Comparison of ENCODE assay signal across 1 cellular context in the genomic region with DNA sequence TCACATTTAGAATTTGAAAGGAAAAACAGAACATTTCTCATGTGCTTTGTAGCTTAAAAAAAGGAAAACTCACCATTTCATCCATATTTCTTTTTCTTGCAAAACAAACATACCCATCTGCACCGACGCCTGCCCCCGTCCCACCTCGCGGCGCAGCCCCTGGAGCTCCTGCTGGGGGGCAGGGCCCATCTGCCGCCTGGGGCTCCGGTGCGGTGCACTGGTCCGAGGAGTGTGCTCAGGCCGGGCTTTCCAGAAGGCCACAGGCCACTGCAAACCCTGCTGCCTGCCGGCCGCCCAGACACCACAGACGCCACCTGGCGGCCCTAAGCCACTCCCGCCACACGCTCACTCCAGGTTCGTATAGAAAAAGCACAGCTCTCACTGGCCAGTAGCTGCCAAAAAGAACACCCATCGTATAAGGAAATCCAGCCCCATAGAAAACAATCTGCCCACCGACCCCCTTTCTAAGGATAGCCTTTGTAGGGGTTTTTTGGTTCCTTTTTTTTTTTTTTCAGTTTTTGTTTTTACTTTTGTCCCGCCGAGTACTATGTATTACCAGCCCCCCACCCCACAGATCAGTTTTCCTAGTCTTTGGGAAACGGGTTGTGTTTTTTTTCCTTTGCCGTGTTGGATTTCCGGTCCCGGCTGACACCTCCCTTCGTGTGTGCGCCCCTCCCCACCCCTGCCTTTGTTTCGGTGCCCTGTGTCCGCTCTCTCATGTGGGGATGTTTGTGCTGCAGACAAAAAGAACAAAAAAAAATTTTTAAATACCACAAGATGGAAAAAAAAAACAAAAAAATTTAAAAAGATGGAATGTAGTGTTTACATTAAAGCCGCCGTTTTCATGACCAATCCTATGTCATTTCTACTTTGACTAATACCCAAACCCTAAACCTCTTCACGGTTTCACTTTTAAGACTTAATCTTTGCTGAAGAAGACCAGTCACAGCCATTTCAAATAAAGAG.
TF ChIP-seq lines count a peak whose summit lies in the region.

No MANE protein-coding gene starts in this region.

TF ChIP-seq in GM12878, 131 proteins besides CTCF, POLR2A, EP300 and RAD21 (continued from another document and continues in another):
- no peak for TF ChIP-seq ZBTB4 (CRISPR knock-in tag; IDR thresholded peaks at IDR 0.05)
- TF ChIP-seq, protein P1, sequence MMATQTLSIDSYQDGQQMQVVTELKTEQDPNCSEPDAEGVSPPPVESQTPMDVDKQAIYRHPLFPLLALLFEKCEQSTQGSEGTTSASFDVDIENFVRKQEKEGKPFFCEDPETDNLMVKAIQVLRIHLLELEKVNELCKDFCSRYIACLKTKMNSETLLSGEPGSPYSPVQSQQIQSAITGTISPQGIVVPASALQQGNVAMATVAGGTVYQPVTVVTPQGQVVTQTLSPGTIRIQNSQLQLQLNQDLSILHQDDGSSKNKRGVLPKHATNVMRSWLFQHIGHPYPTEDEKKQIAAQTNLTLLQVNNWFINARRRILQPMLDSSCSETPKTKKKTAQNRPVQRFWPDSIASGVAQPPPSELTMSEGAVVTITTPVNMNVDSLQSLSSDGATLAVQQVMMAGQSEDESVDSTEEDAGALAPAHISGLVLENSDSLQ (IDR thresholded peaks at IDR 0.05): no peak
- peak; percentile 40; the same call in 1 of the 2 replicates for TF ChIP-seq FOXM1 (IDR thresholded peaks at IDR 0.05; ENCODE audit: low read depth, low read length)
- no peak for TF ChIP-seq STAT3 (IDR thresholded peaks at IDR 0.05; ENCODE audit: low read depth, low read length)
- TF ChIP-seq ASH2L (IDR thresholded peaks at IDR 0.05; ENCODE audit: borderline replicate concordance, low read depth): no peak
- 0 out of 2 replicates have a peak, but pooled peaks have one; percentile 46 for TF ChIP-seq MLLT1 (IDR thresholded peaks at IDR 0.05)
- no peak for TF ChIP-seq CEBPB (IDR thresholded peaks at IDR 0.05; ENCODE audit: borderline replicate concordance in 1 of 2, low read depth in 2 of 2, low read length in 2 of 2)
- TF ChIP-seq SIN3A (IDR thresholded peaks at IDR 0.05; ENCODE audit: low read depth, low read length): no peak
- TF ChIP-seq PML (IDR thresholded peaks at IDR 0.05; ENCODE audit: low read length): 0 out of 2 replicates have a peak, but pooled peaks have one; percentile 46
- no peak for TF ChIP-seq IRF4 (IDR thresholded peaks at IDR 0.05; ENCODE audit: low read depth, low read length)
- TF ChIP-seq SRF (IDR thresholded peaks at IDR 0.05; ENCODE audit: low read depth in 2 of 2, low read length in 2 of 2): 0 out of 4 replicates have a peak, but pooled peaks of 1 of the 2 experiments have one; percentile 11
- TF ChIP-seq ZBED1 (IDR thresholded peaks at IDR 0.05; ENCODE audit: borderline replicate concordance): no peak
- no peak for TF ChIP-seq ESRRA (IDR thresholded peaks at IDR 0.05; ENCODE audit: low read length)
- TF ChIP-seq SUZ12 (IDR thresholded peaks at IDR 0.05; ENCODE audit: unreplicated experiment): no peak
- TF ChIP-seq NR2C1 (IDR thresholded peaks at IDR 0.05): no peak
- no peak for TF ChIP-seq TAF1 (IDR thresholded peaks at IDR 0.05; ENCODE audit: borderline replicate concordance, low read depth, low read length)
- no peak for TF ChIP-seq BCL11A (IDR thresholded peaks at IDR 0.05; ENCODE audit: low read depth, low read length)
- no peak for TF ChIP-seq KDM1A (IDR thresholded peaks at IDR 0.05; ENCODE audit: borderline replicate concordance)
- TF ChIP-seq SMARCA5 (IDR thresholded peaks at IDR 0.05): peak; percentile 97
- TF ChIP-seq SMC3 (IDR thresholded peaks at IDR 0.05; ENCODE audit: borderline replicate concordance, low read length): peak; percentile 62
- TF ChIP-seq, protein P2, sequence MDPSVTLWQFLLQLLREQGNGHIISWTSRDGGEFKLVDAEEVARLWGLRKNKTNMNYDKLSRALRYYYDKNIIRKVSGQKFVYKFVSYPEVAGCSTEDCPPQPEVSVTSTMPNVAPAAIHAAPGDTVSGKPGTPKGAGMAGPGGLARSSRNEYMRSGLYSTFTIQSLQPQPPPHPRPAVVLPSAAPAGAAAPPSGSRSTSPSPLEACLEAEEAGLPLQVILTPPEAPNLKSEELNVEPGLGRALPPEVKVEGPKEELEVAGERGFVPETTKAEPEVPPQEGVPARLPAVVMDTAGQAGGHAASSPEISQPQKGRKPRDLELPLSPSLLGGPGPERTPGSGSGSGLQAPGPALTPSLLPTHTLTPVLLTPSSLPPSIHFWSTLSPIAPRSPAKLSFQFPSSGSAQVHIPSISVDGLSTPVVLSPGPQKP (IDR thresholded peaks at IDR 0.05; ENCODE audit: low read depth, low read length): no peak; the same call in 1 of the 2 replicates
- TF ChIP-seq ZNF207 (IDR thresholded peaks at IDR 0.05; ENCODE audit: borderline replicate concordance): no peak
- peak; percentile 85 for TF ChIP-seq TCF12 (IDR thresholded peaks at IDR 0.05; ENCODE audit: low read depth, low read length)
- 0 out of 2 replicates have a peak, but pooled peaks have one; percentile 15 for TF ChIP-seq ZNF384 (IDR thresholded peaks at IDR 0.05; ENCODE audit: borderline replicate concordance, low read depth, low read length)
- TF ChIP-seq CREB1 (IDR thresholded peaks at IDR 0.05; ENCODE audit: low read depth): 0 out of 2 replicates have a peak, but pooled peaks have one; percentile 22
- TF ChIP-seq ZNF592 (IDR thresholded peaks at IDR 0.05): peak; percentile 76
- peak; percentile 74 for TF ChIP-seq NFIC (IDR thresholded peaks at IDR 0.05; ENCODE audit: low read depth, low read length)
- no peak for TF ChIP-seq KLF5 (IDR thresholded peaks at IDR 0.05; ENCODE audit: partially characterized antibody)
- 0 out of 2 replicates have a peak, but pooled peaks have one; percentile 57 for TF ChIP-seq NKRF (conservative IDR thresholded peaks at IDR 0.05)
- TF ChIP-seq SKIL (IDR thresholded peaks at IDR 0.05; ENCODE audit: low read depth, poor library complexity, severe bottlenecking): no peak
- no peak for TF ChIP-seq PRDM15 (CRISPR knock-in tag; IDR thresholded peaks at IDR 0.05)
- TF ChIP-seq RB1 (IDR thresholded peaks at IDR 0.05; ENCODE audit: borderline replicate concordance): peak; percentile 85; the same call in 1 of the 2 replicates
- TF ChIP-seq IKZF1 (conservative IDR thresholded peaks at IDR 0.05): peak; percentile 48
- TF ChIP-seq RCOR1 (conservative IDR thresholded peaks at IDR 0.05; ENCODE audit: low read depth, low read length): no peak
